In the genomic region with DNA sequence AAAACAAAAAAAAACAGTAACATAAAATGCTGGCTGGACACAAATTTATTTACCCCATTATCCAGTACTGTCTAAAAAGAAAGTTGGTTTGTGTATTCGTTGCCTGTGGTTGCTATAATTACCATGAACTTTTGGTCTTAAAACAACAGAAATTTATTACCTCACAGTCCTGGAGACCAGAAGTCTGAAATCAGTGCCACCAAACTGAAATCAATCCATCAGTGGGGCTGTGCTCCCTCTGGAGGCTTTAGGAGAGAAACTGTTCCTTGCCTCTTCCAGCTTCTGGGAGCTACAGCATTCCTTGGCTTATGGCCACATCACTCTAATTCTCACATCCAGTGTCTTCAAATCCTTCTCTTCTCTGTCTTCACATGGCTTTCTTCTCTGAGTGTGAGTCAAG, we compare ENCODE assay signal across 16 cellular contexts.
DNase-seq lines count a peak whose midpoint lies in the region; TF ChIP-seq lines count a peak whose summit lies in the region.
"Had no signal": no experiment of that assay in that cellular context is flagged by ENCODE, and none has a peak within 500 bp of the region (broad histone marks: within the 10 kb centered on the region; RNA-seq: fewer than 3 reads in every experiment).

No MANE protein-coding gene starts in this region.

- TF ChIP-seq CTCF in AG09319 (IDR thresholded peaks at IDR 0.05; ENCODE audit: low read depth, low read length) (peak; percentile 20), HEK293 (tag by site-specific recombination; IDR thresholded peaks at IDR 0.05) (no peak), fibroblast of villous mesenchyme (IDR thresholded peaks at IDR 0.05; ENCODE audit: insufficient read depth, low read depth, low read length) (peak; percentile 29), GM13976 (IDR thresholded peaks at IDR 0.05; ENCODE audit: borderline replicate concordance, control extremely low read depth, extremely low read depth, insufficient read depth, missing control alignments) (no peak)

- no peak overlapping the region for H3K4me3 Mint-ChIP-seq in activated CD4-positive, alpha-beta T cell treated with anti-CD3 and anti-CD28 coated beads, Interleukin-2, amount 10 ng/mL, durations not matched to agents 7 days and 5 days
- H3K4me3 Mint-ChIP-seq: nephron had no signal

- POLR2A ChIA-PET in HEK293 (lab: Yijun Ruan, JAX) = no interaction called here
- POLR2A ChIA-PET in activated CD4-positive, alpha-beta T cell treated with anti-CD3 and anti-CD28 coated beads, Interleukin-2, amount 10 ng/mL, durations not matched to agents 7 days and 5 days (lab: Charles Lee) = no interaction called here

- peaks cover 9% of the 10 kb centered on the region for H3K9me3 Mint-ChIP-seq in activated CD4-positive, alpha-beta T cell treated with anti-CD3 and anti-CD28 coated beads, Interleukin-2, amount 10 ng/mL, durations not matched to agents 7 days and 5 days

- in situ Hi-C loops in GM13976 (cut with MboI; ENCODE audit: low sequenced_read_pairs, unreplicated experiment) = no loop called here

- H3K36me3 ChIP-seq in HEK293 (ENCODE audit: control insufficient read depth in 2 of 2, insufficient read depth in 1 of 2, low read length in 2 of 2) = no peaks in the 10 kb centered on the region
- H3K36me3 ChIP-seq: Peyer's patch, WERI-Rb-1 had no signal

- no peaks in the 10 kb centered on the region for H3K4me1 ChIP-seq in HEK293 (ENCODE audit: control insufficient read depth, insufficient read depth, low read length)

- H3K27ac ChIP-seq in HEK293 (ENCODE audit: extremely low read depth, low read depth, low read length) = no peak overlapping the region
- H3K27ac ChIP-seq: dorsolateral prefrontal cortex, WERI-Rb-1 had no signal

- CTCF ChIA-PET in HEK293 (lab: Yijun Ruan, JAX) = interaction anchor here (1.3 kb wide), 1 partner anchor 14 kb away, joined by 3 read pairs; no protein-coding TSS in a partner anchor
- CTCF ChIA-PET in activated CD4-positive, alpha-beta T cell treated with anti-CD3 and anti-CD28 coated beads, Interleukin-2, amount 10 ng/mL, durations not matched to agents 7 days and 5 days (lab: Charles Lee) = no interaction called here

- DNase-seq in AG09319 (ENCODE audit: extremely low read depth, low read depth) (no peak), astrocyte of the hippocampus (ENCODE audit: low read depth, low spot score) (peak; percentile 45), fibroblast of villous mesenchyme (ENCODE audit: low read depth) (peak; percentile 49), GM13976 (ENCODE audit: low spot score) (no peak), 8988T (no peak), OCI-M1 (lab: John Stamatoyannopoulos, UW) (no peak)
- DNase-seq in activated CD4-positive, alpha-beta T cell treated with anti-CD3 and anti-CD28 coated beads, Interleukin-2, amount 10 ng/mL, durations not matched to agents 7 days and 5 days = no peak
- DNase-seq: amniotic stem cell, dorsolateral prefrontal cortex, NCI-H2029 treated with DMSO at 0.1 percent for 48 hours, NCI-H526, WERI-Rb-1 had no signal

- H3K4me1 Mint-ChIP-seq in activated CD4-positive, alpha-beta T cell treated with anti-CD3 and anti-CD28 coated beads, Interleukin-2, amount 10 ng/mL, durations not matched to agents 7 days and 5 days = no peaks in the 10 kb centered on the region

- H3K9me3 ChIP-seq in HEK293 (ENCODE audit: control insufficient read depth, insufficient read depth, low read depth, low read length) = no peaks in the 10 kb centered on the region

- H3K4me3 ChIP-seq in HEK293 (ENCODE audit: low read depth, low read length) (no peak overlapping the region), fibroblast of villous mesenchyme (ENCODE audit: low read depth, low read length) (no peak overlapping the region)
- H3K4me3 ChIP-seq: dorsolateral prefrontal cortex, lung, Peyer's patch had no signal

- H3K36me3 Mint-ChIP-seq in activated CD4-positive, alpha-beta T cell treated with anti-CD3 and anti-CD28 coated beads, Interleukin-2, amount 10 ng/mL, durations not matched to agents 7 days and 5 days (ENCODE audit: low read depth) = no peaks in the 10 kb centered on the region

- no peak overlapping the region for H3K27ac Mint-ChIP-seq in activated CD4-positive, alpha-beta T cell treated with anti-CD3 and anti-CD28 coated beads, Interleukin-2, amount 10 ng/mL, durations not matched to agents 7 days and 5 days

- H3K27me3 Mint-ChIP-seq in activated CD4-positive, alpha-beta T cell treated with anti-CD3 and anti-CD28 coated beads, Interleukin-2, amount 10 ng/mL, durations not matched to agents 7 days and 5 days = peaks cover 26% of the 10 kb centered on the region

TF ChIP-seq in HEK293, 187 proteins besides CTCF, POLR2A, EP300 and RAD21:
- TF ChIP-seq, protein P1, sequence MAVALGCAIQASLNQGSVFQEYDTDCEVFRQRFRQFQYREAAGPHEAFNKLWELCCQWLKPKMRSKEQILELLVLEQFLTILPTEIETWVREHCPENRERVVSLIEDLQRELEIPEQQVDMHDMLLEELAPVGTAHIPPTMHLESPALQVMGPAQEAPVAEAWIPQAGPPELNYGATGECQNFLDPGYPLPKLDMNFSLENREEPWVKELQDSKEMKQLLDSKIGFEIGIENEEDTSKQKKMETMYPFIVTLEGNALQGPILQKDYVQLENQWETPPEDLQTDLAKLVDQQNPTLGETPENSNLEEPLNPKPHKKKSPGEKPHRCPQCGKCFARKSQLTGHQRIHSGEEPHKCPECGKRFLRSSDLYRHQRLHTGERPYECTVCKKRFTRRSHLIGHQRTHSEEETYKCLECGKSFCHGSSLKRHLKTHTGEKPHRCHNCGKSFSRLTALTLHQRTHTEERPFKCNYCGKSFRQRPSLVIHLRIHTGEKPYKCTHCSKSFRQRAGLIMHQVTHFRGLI (tag by site-specific recombination; IDR thresholded peaks at IDR 0.05) = no peak
- TF ChIP-seq SETDB1 (IDR thresholded peaks at IDR 0.05; ENCODE audit: insufficient read length, low read length) = peak; percentile 32
TF ChIP-seq in HEK293: peak in this region for 1.

Comparison
In these comparisons a context has a peak if more than half of its experiments do, and no peak if none do; other contexts are left out.
1. DNase-seq: peak in astrocyte of the hippocampus (single experiment) and fibroblast of villous mesenchyme (single experiment); none in AG09319 (single experiment), GM13976 (single experiment), 8988T (single experiment), OCI-M1 (single experiment) and activated CD4-positive, alpha-beta T cell treated with anti-CD3 and anti-CD28 coated beads, Interleukin-2, amount 10 ng/mL, durations not matched to agents 7 days and 5 days (single experiment).
2. CTCF ChIP-seq: peak in AG09319 (single experiment) and fibroblast of villous mesenchyme (single experiment); none in HEK293 (single experiment) and GM13976 (single experiment).